In genomic region chr5:143024227-143024920, GRCh38 we compare ENCODE assay signal across 11 cellular contexts.
DNase-seq lines count a peak whose midpoint lies in the region; ATAC-seq, FAIRE-seq and TF ChIP-seq lines count a peak whose summit lies in the region.
"Had no signal": no experiment of that assay in that cellular context is flagged by ENCODE, and none has a peak within 500 bp of the region (broad histone marks: within the 10 kb centered on the region; RNA-seq: fewer than 3 reads in every experiment).

No MANE protein-coding gene starts in this region.

- CTCF ChIA-PET in GM12878 (lab: Yijun Ruan, JAX), result interaction anchor here (0.6 to 3.0 kb wide), 20 partner anchors 10 to 943 kb away, joined by 3 to 19 read pairs (median 3); partner anchors contain the start of gene NR3C1

- FAIRE-seq in GM12878 (lab: Jason Lieb, UNC), result no peak

- peak overlapping the region; percentile 74 for H3K9ac ChIP-seq in GM12878 (ENCODE audit: control insufficient read depth, insufficient read depth, low read length)

- RAD21 ChIA-PET in GM12878 (lab: Charles Lee; ENCODE audit: unreplicated experiment), result interaction anchor here (0.6 to 17.7 kb wide), 41 partner anchors 8 to 380 kb away, joined by 3 to 337 read pairs (median 7); partner anchors contain the start of gene NR3C1

- H3K36me3 ChIP-seq in cardiac muscle cell (no peaks in the 10 kb centered on the region), GM12878 (ENCODE audit: control insufficient read depth in 2 of 2, insufficient read depth in 2 of 2, low read length in 1 of 2) (no peaks in the 10 kb centered on the region), hepatocyte (replicated peaks; ENCODE audit: insufficient read depth, low read depth) (no peaks in the 10 kb centered on the region)

- H2AFZ ChIP-seq in GM12878 (ENCODE audit: control insufficient read depth, low read depth, low read length) (no peak overlapping the region), hepatocyte (no peak overlapping the region)

- H3K4me3 ChIP-seq in cardiac muscle cell (no peak overlapping the region), GM12878 (peak overlapping the region; percentile 1; the same call in 1 of the 2 replicates), hepatocyte (no peak overlapping the region)

- H3K9me3 ChIP-seq in cardiac muscle cell (ENCODE audit: low read depth), result no peaks in the 10 kb centered on the region
- H3K9me3 ChIP-seq in GM12878 (replicated peaks; ENCODE audit: control insufficient read depth, insufficient read depth, low read length), result no peaks in the 10 kb centered on the region
- no peaks in the 10 kb centered on the region for H3K9me3 ChIP-seq in hepatocyte (ENCODE audit: low read depth)

- 10% methylated on average over 5 of the region's 5 CpGs for WGBS in GM12878 (ENCODE audit: insufficient coverage, insufficient replicate concordance, low lambda C conversion rate, missing lambda C conversion rate)
- WGBS in hepatocyte (ENCODE audit: low lambda C conversion rate, missing lambda C conversion rate), result 81% methylated on average over 5 of the region's 5 CpGs

- POLR2A ChIA-PET in GM12878 (lab: Charles Lee), result interaction anchor here (0.6 to 4.1 kb wide), 22 partner anchors 8 to 800 kb away, joined by 3 to 28 read pairs (median 4); no protein-coding TSS in a partner anchor

- H3K27me3 ChIP-seq in cardiac muscle cell (no peaks in the 10 kb centered on the region), GM12878 (replicated peaks in 1 of 2; ENCODE audit: control insufficient read depth in 2 of 2, insufficient read depth in 2 of 2, low read length in 1 of 2) (no peaks in the 10 kb centered on the region), hepatocyte (no peaks in the 10 kb centered on the region)

- intact Hi-C loops in Right ventricle myocardium inferior (cut with DNase I) (loop anchor here (5.0 kb wide), 3 partner anchors 38 to 378 kb away; partner anchors contain the start of gene NR3C1), GM12878 (cut with micrococcal nuclease; ENCODE audit: unreplicated experiment) (no loop called here)

- BruUV-seq in GM12878 (replicated peaks; lab: Mats Ljungman, UMichigan), result no TSS peak

- DNase-seq in cardiac muscle cell (ENCODE audit: low read depth in 1 of 2, low spot score in 1 of 2), result no peak
- no peak for DNase-seq in Right ventricle myocardium inferior (ENCODE audit: missing footprints)
- peak; percentile 44 for DNase-seq in NCI-H2196 treated with DMSO at 0.1 percent for 48 hours (lab: John Stamatoyannopoulos, UW; ENCODE audit: unreplicated experiment)
- no peak for DNase-seq in GM12878 (ENCODE audit: low read depth, low spot score)
- DNase-seq in hepatocyte (ENCODE audit: low spot score), result no peak
- no peak for DNase-seq in NCI-H526 (lab: John Stamatoyannopoulos, UW)
- no peak for DNase-seq in activated CD8-positive, alpha-beta memory T cell treated with anti-CD3 and anti-CD28 coated beads for 24 hours
- DNase-seq: activated CD4-positive, CD25-positive, alpha-beta regulatory T cell treated with anti-CD3 and anti-CD28 coated beads, Interleukin-2, amount 50 U/mL, for 72 hours; stimulated activated naive CD4-positive, alpha-beta T cell; SW 1271 had no signal

- SMC1A ChIA-PET in GM12878 (lab: Charles Lee; ENCODE audit: uncharacterized antibody, unreplicated experiment), result interaction anchor here (0.7 to 24.2 kb wide), 33 partner anchors 8 to 390 kb away, joined by 3 to 441 read pairs (median 4); no protein-coding TSS in a partner anchor

- TF ChIP-seq EP300 in GM12878 (IDR thresholded peaks at IDR 0.05; ENCODE audit: borderline replicate concordance in 1 of 2, control insufficient read depth in 1 of 2, low read depth in 2 of 2, low read length in 2 of 2), result no peak

- TF ChIP-seq RAD21 in GM12878 (IDR thresholded peaks at IDR 0.05; ENCODE audit: insufficient read depth, low read depth, low read length), result no peak

- H4K20me1 ChIP-seq in GM12878 (ENCODE audit: control insufficient read depth, insufficient read depth) (no peaks in the 10 kb centered on the region), hepatocyte (ENCODE audit: insufficient read depth, poor library complexity, severe bottlenecking) (no peaks in the 10 kb centered on the region)

- ATAC-seq in Right ventricle myocardium inferior, result no peak
- ATAC-seq in GM12878, result peak; percentile 19
- no peak for ATAC-seq in GM21423 (IDR thresholded peaks at IDR 0.05; ENCODE audit: unreplicated experiment)

- H3K79me2 ChIP-seq in GM12878 (ENCODE audit: control insufficient read depth, insufficient read depth, low read length) (peaks cover 24% of the 10 kb centered on the region), hepatocyte (no peaks in the 10 kb centered on the region)

- in situ Hi-C loops in GM12878 (cut with MboI), result loop anchor here (5.0 to 10.0 kb wide), 2 partner anchors 183 to 380 kb away; partner anchors contain the start of gene NR3C1

- H3K27ac ChIP-seq in cardiac muscle cell (peak overlapping the region; percentile 3), GM12878 (ENCODE audit: control insufficient read depth, insufficient read depth) (peak overlapping the region; percentile 95), hepatocyte (no peak overlapping the region)

- no peak for TF ChIP-seq POLR2A in GM12878 (IDR thresholded peaks at IDR 0.05; ENCODE audit: low read depth, low read length)

- no peaks in the 10 kb centered on the region for H3K9me2 ChIP-seq in hepatocyte (replicated peaks; ENCODE audit: insufficient read depth)

- H3K4me2 ChIP-seq in GM12878 (ENCODE audit: control insufficient read depth, insufficient read depth), result peak overlapping the region; percentile 51
- H3K4me2 ChIP-seq in hepatocyte, result no peak overlapping the region

- TF ChIP-seq CTCF in cardiac muscle cell (IDR thresholded peaks at IDR 0.05; ENCODE audit: low read depth, low read length), result no peak
- TF ChIP-seq CTCF in GM12878 (IDR thresholded peaks at IDR 0.05 in 2 of 3, conservative IDR thresholded peaks at IDR 0.05 in 1 of 3; ENCODE audit: control insufficient read depth in 2 of 3, extremely low read depth in 1 of 3, insufficient read depth in 1 of 3, low read depth in 3 of 3, low read length in 3 of 3), result no peak
- TF ChIP-seq CTCF in hepatocyte (IDR thresholded peaks at IDR 0.05; ENCODE audit: poor library complexity), result no peak

- H3K4me1 ChIP-seq in cardiac muscle cell (ENCODE audit: low read depth), result peaks cover 23% of the 10 kb centered on the region
- H3K4me1 ChIP-seq in GM12878 (ENCODE audit: control insufficient read depth, insufficient read depth, low read length), result peaks cover 70% of the 10 kb centered on the region
- H3K4me1 ChIP-seq in hepatocyte (ENCODE audit: insufficient read depth), result peaks cover 9% of the 10 kb centered on the region

TF ChIP-seq in GM12878, 131 proteins besides CTCF, POLR2A, EP300 and RAD21 (continues in another document):
- TF ChIP-seq TCF12 (IDR thresholded peaks at IDR 0.05; ENCODE audit: low read depth, low read length) (0 out of 2 replicates have a peak, but pooled peaks have one; percentile 39), ZNF217 (IDR thresholded peaks at IDR 0.05) (peak; percentile 57; the same call in 1 of the 2 replicates), RELB (IDR thresholded peaks at IDR 0.05; ENCODE audit: low read depth) (no peak), TCF3 (IDR thresholded peaks at IDR 0.05; ENCODE audit: borderline replicate concordance, insufficient read depth, low read depth, low read length) (peak; percentile 84; the same call in 1 of the 2 replicates), PBX3 (IDR thresholded peaks at IDR 0.05; ENCODE audit: insufficient replicate concordance, low read depth, low read length) (no peak), ATF7 (IDR thresholded peaks at IDR 0.05; ENCODE audit: low read depth) (no peak), KAT2A (conservative IDR thresholded peaks at IDR 0.05; ENCODE audit: control insufficient read depth, low read depth, low read length) (no peak), NR2C2 (IDR thresholded peaks at IDR 0.05; ENCODE audit: borderline replicate concordance, control insufficient read depth, insufficient read length, low read depth) (no peak), RCOR1 (conservative IDR thresholded peaks at IDR 0.05; ENCODE audit: low read depth, low read length) (no peak), ZNF207 (IDR thresholded peaks at IDR 0.05; ENCODE audit: borderline replicate concordance) (no peak)
